1 cellular context compared by ENCODE assay signal in genomic region chr14:23326491-23327332, GRCh38.
TF ChIP-seq lines count a peak whose summit lies in the region.

No MANE protein-coding gene starts in this region.

TF ChIP-seq in HepG2, 621 proteins besides CTCF, POLR2A, EP300 and RAD21 (continues in another document):
- 0 out of 2 replicates have a peak, but pooled peaks have one; percentile 10 for TF ChIP-seq SIX1 (CRISPR knock-in tag; IDR thresholded peaks at IDR 0.05; ENCODE audit: borderline replicate concordance)
- TF ChIP-seq ZNF430 (CRISPR knock-in tag; IDR thresholded peaks at IDR 0.05) = no peak
- TF ChIP-seq SIN3A (IDR thresholded peaks at IDR 0.05; ENCODE audit: borderline replicate concordance, low read depth, low read length) = 0 out of 2 replicates have a peak, but pooled peaks have one; percentile 18
- no peak for TF ChIP-seq ZNF761 (CRISPR knock-in tag; conservative IDR thresholded peaks at IDR 0.05)
- 0 out of 2 replicates have a peak, but pooled peaks have one; percentile 15 for TF ChIP-seq ZBTB3 (CRISPR knock-in tag; IDR thresholded peaks at IDR 0.05; ENCODE audit: borderline replicate concordance, low read depth)
- TF ChIP-seq ZNF543 (CRISPR knock-in tag; IDR thresholded peaks at IDR 0.05) = peak; percentile 43; the same call in 1 of the 2 replicates
- 0 out of 2 replicates have a peak, but pooled peaks have one; percentile 4 for TF ChIP-seq KLF12 (CRISPR knock-in tag; IDR thresholded peaks at IDR 0.05; ENCODE audit: borderline replicate concordance)
- TF ChIP-seq ZNF205 (CRISPR knock-in tag; IDR thresholded peaks at IDR 0.05) = peak; percentile 31; the same call in 1 of the 2 replicates
- TF ChIP-seq ZNF782 (CRISPR knock-in tag; IDR thresholded peaks at IDR 0.05; ENCODE audit: borderline replicate concordance) = 0 out of 2 replicates have a peak, but pooled peaks have one; percentile 29
- 0 out of 2 replicates have a peak, but pooled peaks have one; percentile 28 for TF ChIP-seq ZFYVE20 (CRISPR knock-in tag; IDR thresholded peaks at IDR 0.05; ENCODE audit: borderline replicate concordance, low read depth)
- peak; percentile 86 for TF ChIP-seq RBFOX2 (IDR thresholded peaks at IDR 0.05; ENCODE audit: low read depth, low read length)
- TF ChIP-seq NFKB2 (CRISPR knock-in tag; IDR thresholded peaks at IDR 0.05; ENCODE audit: borderline replicate concordance) = peak; percentile 45
- TF ChIP-seq ERF (CRISPR knock-in tag; IDR thresholded peaks at IDR 0.05) = peak; percentile 17; the same call in 1 of the 2 replicates
- TF ChIP-seq SOX6 (IDR thresholded peaks at IDR 0.05) = no peak
- peak; percentile 47 for TF ChIP-seq SOX6 (CRISPR knock-in tag; IDR thresholded peaks at IDR 0.05)
- no peak for TF ChIP-seq CHD4 (IDR thresholded peaks at IDR 0.05; ENCODE audit: borderline replicate concordance, low read length)
- TF ChIP-seq, protein P1, sequence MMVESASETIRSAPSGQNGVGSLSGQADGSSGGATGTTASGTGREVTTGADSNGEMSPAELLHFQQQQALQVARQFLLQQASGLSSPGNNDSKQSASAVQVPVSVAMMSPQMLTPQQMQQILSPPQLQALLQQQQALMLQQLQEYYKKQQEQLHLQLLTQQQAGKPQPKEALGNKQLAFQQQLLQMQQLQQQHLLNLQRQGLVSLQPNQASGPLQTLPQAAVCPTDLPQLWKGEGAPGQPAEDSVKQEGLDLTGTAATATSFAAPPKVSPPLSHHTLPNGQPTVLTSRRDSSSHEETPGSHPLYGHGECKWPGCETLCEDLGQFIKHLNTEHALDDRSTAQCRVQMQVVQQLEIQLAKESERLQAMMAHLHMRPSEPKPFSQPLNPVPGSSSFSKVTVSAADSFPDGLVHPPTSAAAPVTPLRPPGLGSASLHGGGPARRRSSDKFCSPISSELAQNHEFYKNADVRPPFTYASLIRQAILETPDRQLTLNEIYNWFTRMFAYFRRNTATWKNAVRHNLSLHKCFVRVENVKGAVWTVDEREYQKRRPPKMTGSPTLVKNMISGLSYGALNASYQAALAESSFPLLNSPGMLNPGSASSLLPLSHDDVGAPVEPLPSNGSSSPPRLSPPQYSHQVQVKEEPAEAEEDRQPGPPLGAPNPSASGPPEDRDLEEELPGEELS (CRISPR knock-in tag; IDR thresholded peaks at IDR 0.05) = 0 out of 2 replicates have a peak, but pooled peaks have one; percentile 18
- peak; percentile 57 for TF ChIP-seq ZNF781 (CRISPR knock-in tag; IDR thresholded peaks at IDR 0.05; ENCODE audit: borderline replicate concordance, not compliant biosample characterization)
- TF ChIP-seq FOXO1 (CRISPR knock-in tag; IDR thresholded peaks at IDR 0.05) = 0 out of 2 replicates have a peak, but pooled peaks have one; percentile 18
- 0 out of 2 replicates have a peak, but pooled peaks have one; percentile 47 for TF ChIP-seq ZNF276 (CRISPR knock-in tag; IDR thresholded peaks at IDR 0.05; ENCODE audit: low read depth)
- TF ChIP-seq ATF3 (CRISPR knock-in tag; IDR thresholded peaks at IDR 0.05) = 0 out of 2 replicates have a peak, but pooled peaks have one; percentile 35
- 0 out of 2 replicates have a peak, but pooled peaks have one; percentile 17 for TF ChIP-seq REPIN1 (CRISPR knock-in tag; IDR thresholded peaks at IDR 0.05; ENCODE audit: borderline replicate concordance, low read depth)
- 0 out of 2 replicates have a peak, but pooled peaks have one; percentile 23 for TF ChIP-seq TBX2 (CRISPR knock-in tag; IDR thresholded peaks at IDR 0.05; ENCODE audit: borderline replicate concordance)
- TF ChIP-seq MEF2D (CRISPR knock-in tag; IDR thresholded peaks at IDR 0.05) = 0 out of 2 replicates have a peak, but pooled peaks have one; percentile 29
- no peak for TF ChIP-seq HHEX (CRISPR knock-in tag; IDR thresholded peaks at IDR 0.05)
- TF ChIP-seq KDM2A (CRISPR knock-in tag; IDR thresholded peaks at IDR 0.05; ENCODE audit: borderline replicate concordance, low read depth) = peak; percentile 80
- TF ChIP-seq GATAD1 (CRISPR knock-in tag; IDR thresholded peaks at IDR 0.05) = 0 out of 2 replicates have a peak, but pooled peaks have one; percentile 8
- TF ChIP-seq, protein P2, sequence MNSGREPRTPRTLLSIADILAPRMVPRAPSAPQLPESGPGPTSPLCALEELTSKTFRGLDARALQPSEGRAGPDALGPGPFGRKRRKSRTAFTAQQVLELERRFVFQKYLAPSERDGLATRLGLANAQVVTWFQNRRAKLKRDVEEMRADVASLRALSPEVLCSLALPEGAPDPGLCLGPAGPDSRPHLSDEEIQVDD (CRISPR knock-in tag; IDR thresholded peaks at IDR 0.05; ENCODE audit: borderline replicate concordance) = 0 out of 2 replicates have a peak, but pooled peaks have one; percentile 48
- peak; percentile 12; the same call in 1 of the 2 replicates for TF ChIP-seq NFYC (CRISPR knock-in tag; IDR thresholded peaks at IDR 0.05)
- TF ChIP-seq, protein P3, sequence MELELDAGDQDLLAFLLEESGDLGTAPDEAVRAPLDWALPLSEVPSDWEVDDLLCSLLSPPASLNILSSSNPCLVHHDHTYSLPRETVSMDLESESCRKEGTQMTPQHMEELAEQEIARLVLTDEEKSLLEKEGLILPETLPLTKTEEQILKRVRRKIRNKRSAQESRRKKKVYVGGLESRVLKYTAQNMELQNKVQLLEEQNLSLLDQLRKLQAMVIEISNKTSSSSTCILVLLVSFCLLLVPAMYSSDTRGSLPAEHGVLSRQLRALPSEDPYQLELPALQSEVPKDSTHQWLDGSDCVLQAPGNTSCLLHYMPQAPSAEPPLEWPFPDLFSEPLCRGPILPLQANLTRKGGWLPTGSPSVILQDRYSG (CRISPR knock-in tag; IDR thresholded peaks at IDR 0.05) = 0 out of 2 replicates have a peak, but pooled peaks have one; percentile 48
- TF ChIP-seq JUND (CRISPR knock-in tag; IDR thresholded peaks at IDR 0.05) = 0 out of 2 replicates have a peak, but pooled peaks have one; percentile 26
- TF ChIP-seq MTA1 (CRISPR knock-in tag; IDR thresholded peaks at IDR 0.05; ENCODE audit: borderline replicate concordance) = no peak
- 0 out of 2 replicates have a peak, but pooled peaks have one; percentile 33 for TF ChIP-seq NFIB (CRISPR knock-in tag; IDR thresholded peaks at IDR 0.05; ENCODE audit: borderline replicate concordance)
- peak; percentile 92 for TF ChIP-seq POLR2G (IDR thresholded peaks at IDR 0.05; ENCODE audit: low read depth, low read length)
- TF ChIP-seq SOX13 (IDR thresholded peaks at IDR 0.05) = no peak
- 0 out of 4 replicates have a peak, but pooled peaks of 1 of the 2 experiments have one; percentile 78 for TF ChIP-seq SOX13 (CRISPR knock-in tag; conservative IDR thresholded peaks at IDR 0.05 in 1 of 2, IDR thresholded peaks at IDR 0.05 in 1 of 2)
- TF ChIP-seq CREBL2 (CRISPR knock-in tag; IDR thresholded peaks at IDR 0.05; ENCODE audit: borderline replicate concordance) = no peak
- TF ChIP-seq ZZZ3 (CRISPR knock-in tag; IDR thresholded peaks at IDR 0.05; ENCODE audit: borderline replicate concordance) = no peak
- TF ChIP-seq ZNF256 (CRISPR knock-in tag; conservative IDR thresholded peaks at IDR 0.05) = no peak
- TF ChIP-seq SRSF4 (IDR thresholded peaks at IDR 0.05; ENCODE audit: low read depth, low read length, poor library complexity, severe bottlenecking) = peak; percentile 59
- peak; percentile 34; the same call in 1 of the 2 replicates for TF ChIP-seq HOXA3 (CRISPR knock-in tag; IDR thresholded peaks at IDR 0.05)
- peak; percentile 7 for TF ChIP-seq PHF8 (CRISPR knock-in tag; IDR thresholded peaks at IDR 0.05)
- TF ChIP-seq, protein P4, sequence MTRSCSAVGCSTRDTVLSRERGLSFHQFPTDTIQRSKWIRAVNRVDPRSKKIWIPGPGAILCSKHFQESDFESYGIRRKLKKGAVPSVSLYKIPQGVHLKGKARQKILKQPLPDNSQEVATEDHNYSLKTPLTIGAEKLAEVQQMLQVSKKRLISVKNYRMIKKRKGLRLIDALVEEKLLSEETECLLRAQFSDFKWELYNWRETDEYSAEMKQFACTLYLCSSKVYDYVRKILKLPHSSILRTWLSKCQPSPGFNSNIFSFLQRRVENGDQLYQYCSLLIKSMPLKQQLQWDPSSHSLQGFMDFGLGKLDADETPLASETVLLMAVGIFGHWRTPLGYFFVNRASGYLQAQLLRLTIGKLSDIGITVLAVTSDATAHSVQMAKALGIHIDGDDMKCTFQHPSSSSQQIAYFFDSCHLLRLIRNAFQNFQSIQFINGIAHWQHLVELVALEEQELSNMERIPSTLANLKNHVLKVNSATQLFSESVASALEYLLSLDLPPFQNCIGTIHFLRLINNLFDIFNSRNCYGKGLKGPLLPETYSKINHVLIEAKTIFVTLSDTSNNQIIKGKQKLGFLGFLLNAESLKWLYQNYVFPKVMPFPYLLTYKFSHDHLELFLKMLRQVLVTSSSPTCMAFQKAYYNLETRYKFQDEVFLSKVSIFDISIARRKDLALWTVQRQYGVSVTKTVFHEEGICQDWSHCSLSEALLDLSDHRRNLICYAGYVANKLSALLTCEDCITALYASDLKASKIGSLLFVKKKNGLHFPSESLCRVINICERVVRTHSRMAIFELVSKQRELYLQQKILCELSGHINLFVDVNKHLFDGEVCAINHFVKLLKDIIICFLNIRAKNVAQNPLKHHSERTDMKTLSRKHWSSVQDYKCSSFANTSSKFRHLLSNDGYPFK (CRISPR knock-in tag; IDR thresholded peaks at IDR 0.05; ENCODE audit: borderline replicate concordance) = 0 out of 2 replicates have a peak, but pooled peaks have one; percentile 14
- 0 out of 2 replicates have a peak, but pooled peaks have one; percentile 32 for TF ChIP-seq ZMYM3 (CRISPR knock-in tag; IDR thresholded peaks at IDR 0.05)
- peak; percentile 63; the same call in 1 of the 2 replicates for TF ChIP-seq ZNF547 (CRISPR knock-in tag; IDR thresholded peaks at IDR 0.05)
- TF ChIP-seq NR2F1 (CRISPR knock-in tag; IDR thresholded peaks at IDR 0.05) = 0 out of 4 replicates have a peak, but pooled peaks of 1 of the 2 experiments have one; percentile 27
- 0 out of 2 replicates have a peak, but pooled peaks have one; percentile 27 for TF ChIP-seq SPEN (CRISPR knock-in tag; IDR thresholded peaks at IDR 0.05; ENCODE audit: low read depth)
- TF ChIP-seq NCOA1 (CRISPR knock-in tag; IDR thresholded peaks at IDR 0.05) = no peak
- no peak for TF ChIP-seq HOXA5 (CRISPR knock-in tag; IDR thresholded peaks at IDR 0.05)
- TF ChIP-seq MYPOP (CRISPR knock-in tag; IDR thresholded peaks at IDR 0.05) = no peak
- TF ChIP-seq ARID4A (CRISPR knock-in tag; IDR thresholded peaks at IDR 0.05; ENCODE audit: borderline replicate concordance) = no peak
- TF ChIP-seq ESRRA (CRISPR knock-in tag; IDR thresholded peaks at IDR 0.05; ENCODE audit: low read depth) = 0 out of 2 replicates have a peak, but pooled peaks have one; percentile 7
